12 cellular contexts compared by ENCODE assay signal in the genomic region with DNA sequence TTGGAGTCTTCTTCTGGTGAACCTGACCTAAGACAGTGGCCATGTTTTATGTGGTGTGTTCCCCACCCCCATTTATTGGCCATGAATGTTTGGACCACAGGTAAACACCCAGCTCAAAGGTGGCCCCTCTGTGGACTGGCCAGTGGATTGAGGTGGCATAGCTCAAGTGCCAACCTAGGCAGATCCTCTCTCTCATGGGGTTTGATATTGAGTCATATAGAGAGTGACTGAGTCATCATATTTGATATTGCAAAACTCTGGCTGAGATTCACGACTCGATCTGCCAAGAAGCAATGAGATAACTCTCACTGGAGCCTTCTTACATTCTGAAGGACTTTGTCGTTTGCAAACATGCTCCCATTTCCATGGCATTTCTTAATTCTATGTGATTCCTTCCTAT. TPM values are rescaled to one million over a fixed set of nuclear protein-coding genes. Genes with fewer than 3 reads are reported as not detected.
DNase-seq lines count a peak whose midpoint lies in the region; ATAC-seq, FAIRE-seq and TF ChIP-seq lines count a peak whose summit lies in the region.
"Had no signal": no experiment of that assay in that cellular context is flagged by ENCODE, and none has a peak within 500 bp of the region (broad histone marks: within the 10 kb centered on the region; RNA-seq: fewer than 3 reads in every experiment).

No MANE protein-coding gene starts in this region.

- TF ChIP-seq CTCF in left ventricle myocardium inferior (IDR thresholded peaks at IDR 0.05; ENCODE audit: borderline replicate concordance) (no peak), kidney (IDR thresholded peaks at IDR 0.05; ENCODE audit: borderline replicate concordance, extremely low read depth, insufficient read depth) (no peak)

- no peak overlapping the region for H2AFZ ChIP-seq in GM23248

- H3K4me3 ChIP-seq in GM23248, result no peak overlapping the region
- H3K4me3 ChIP-seq in left ventricle myocardium inferior, result no peak overlapping the region
- no peak overlapping the region for H3K4me3 ChIP-seq in kidney (ENCODE audit: low read length in 2 of 2)

- peak overlapping the region; percentile 36 for H3K4me2 ChIP-seq in GM23248 (ENCODE audit: unreplicated experiment)

- H3K27me3 ChIP-seq in GM23248 (replicated peaks; ENCODE audit: insufficient read depth), result no peaks in the 10 kb centered on the region
- H3K27me3 ChIP-seq in left ventricle myocardium inferior (ENCODE audit: low read depth), result no peaks in the 10 kb centered on the region

- no peak overlapping the region for H3K9ac ChIP-seq in GM23248
- no peak overlapping the region for H3K9ac ChIP-seq in kidney (ENCODE audit: low read length in 2 of 2)

- H3K4me1 ChIP-seq in GM23248 (ENCODE audit: insufficient read depth), result peaks cover 27% of the 10 kb centered on the region
- peaks cover 10% of the 10 kb centered on the region for H3K4me1 ChIP-seq in left ventricle myocardium inferior
- no peaks in the 10 kb centered on the region for H3K4me1 ChIP-seq in kidney (ENCODE audit: control insufficient read depth in 1 of 2, insufficient read depth in 1 of 2, low read depth in 1 of 2, low read length in 2 of 2)

- 0 to 2% methylated on average over 3 of the region's 3 CpGs for WGBS in GM23248 (ENCODE audit: low coverage in 1 of 2, low lambda C conversion rate in 2 of 2, missing lambda C conversion rate in 2 of 2), 2 experiments

- peaks cover 15% of the 10 kb centered on the region for H3F3A ChIP-seq in GM23248 (ENCODE audit: insufficient read depth)

- H3K27ac ChIP-seq in GM23248 (peak overlapping the region; percentile 61), left ventricle myocardium inferior (replicated peaks) (peak overlapping the region; percentile 27), kidney (ENCODE audit: low read depth in 2 of 2, low read length in 2 of 2) (no peak overlapping the region)

- in situ Hi-C loops in GM23248 (cut with MboI), result no loop called here

- H3K79me2 ChIP-seq in GM23248 (ENCODE audit: insufficient read depth), result no peaks in the 10 kb centered on the region

- H3K9me2 ChIP-seq in GM23248 (ENCODE audit: insufficient read depth), result no peaks in the 10 kb centered on the region

- H3K36me3 ChIP-seq in GM23248 (ENCODE audit: low read depth) (no peaks in the 10 kb centered on the region), left ventricle myocardium inferior (no peaks in the 10 kb centered on the region), kidney (ENCODE audit: control insufficient read depth in 1 of 2, insufficient read depth in 2 of 2, low read length in 2 of 2) (no peaks in the 10 kb centered on the region)

- no peaks in the 10 kb centered on the region for H4K20me1 ChIP-seq in GM23248 (ENCODE audit: insufficient read depth)

- FAIRE-seq in kidney (lab: Jason Lieb, UNC), result no peak

- no peaks in the 10 kb centered on the region for H3K9me3 ChIP-seq in GM23248 (ENCODE audit: low read depth)
- H3K9me3 ChIP-seq in left ventricle myocardium inferior (replicated peaks), result no peaks in the 10 kb centered on the region
- no peaks in the 10 kb centered on the region for H3K9me3 ChIP-seq in kidney (ENCODE audit: control insufficient read depth in 1 of 2, low read length in 2 of 2)

- DNase-seq in GM23248, result peak; percentile 93
- DNase-seq in amniotic epithelial cell (ENCODE audit: low read depth), result peak; percentile 90
- DNase-seq in left ventricle myocardium inferior, result no peak
- DNase-seq in smooth muscle cell of the brain vasculature (ENCODE audit: low read depth, low spot score), result peak; percentile 3
- DNase-seq in kidney, result no peak
- no peak for DNase-seq in activated CD8-positive, alpha-beta memory T cell treated with anti-CD3 and anti-CD28 coated beads, Interleukin-2, amount 50 U/mL, for 4 hours
- no peak for DNase-seq in NCI-H2196 treated with DMSO at 0.1 percent for 48 hours (lab: John Stamatoyannopoulos, UW; ENCODE audit: unreplicated experiment)
- DNase-seq: activated CD4-positive, CD25-positive, alpha-beta regulatory T cell treated with anti-CD3 and anti-CD28 coated beads, Interleukin-2, amount 50 U/mL, for 72 hours; activated naive CD4-positive, alpha-beta T cell treated with Interleukin-2 at 50 U/mL for 16 hours; foreskin melanocyte; KG1 had no signal

- intact Hi-C loops in left ventricle myocardium inferior (cut with micrococcal nuclease) (no loop called here), kidney (cut with DNase I) (no loop called here)

- no peak for ATAC-seq in HG02571 (IDR thresholded peaks at IDR 0.05; ENCODE audit: unreplicated experiment)

RNA-seq across cellular contexts. Expression of a gene that starts 10.5 kb away (rescaled TPM):
- not detected in 2 replicates for total RNA-seq in GM23248 (2014; rRNA removed; shearing (Covaris generic))
- not detected in 2 replicates for polyA plus RNA-seq in GM23248 (2016; fragmentation: Nextera tagmentation; extraction: Ambion mirVana)
- total RNA-seq in left ventricle myocardium inferior, result 0.49 TPM
- total RNA-seq in kidney, result 1.4 TPM
- polyA plus RNA-seq in kidney (ENCODE audit: insufficient read depth, low read depth, low replicate concordance), result not detected

Comparison
In these comparisons a context has a peak if more than half of its experiments do, and no peak if none do; other contexts are left out.
1. DNase-seq: peak in GM23248 (single experiment), amniotic epithelial cell (single experiment) and smooth muscle cell of the brain vasculature (single experiment); none in left ventricle myocardium inferior (single experiment), kidney (single experiment), activated CD8-positive, alpha-beta memory T cell treated with anti-CD3 and anti-CD28 coated beads, Interleukin-2, amount 50 U/mL, for 4 hours (single experiment) and NCI-H2196 treated with DMSO at 0.1 percent for 48 hours (single experiment).
2. H3K27ac ChIP-seq: peak in GM23248 (single experiment) and left ventricle myocardium inferior (single experiment); none in kidney (0 of 2).